In the genomic region with DNA sequence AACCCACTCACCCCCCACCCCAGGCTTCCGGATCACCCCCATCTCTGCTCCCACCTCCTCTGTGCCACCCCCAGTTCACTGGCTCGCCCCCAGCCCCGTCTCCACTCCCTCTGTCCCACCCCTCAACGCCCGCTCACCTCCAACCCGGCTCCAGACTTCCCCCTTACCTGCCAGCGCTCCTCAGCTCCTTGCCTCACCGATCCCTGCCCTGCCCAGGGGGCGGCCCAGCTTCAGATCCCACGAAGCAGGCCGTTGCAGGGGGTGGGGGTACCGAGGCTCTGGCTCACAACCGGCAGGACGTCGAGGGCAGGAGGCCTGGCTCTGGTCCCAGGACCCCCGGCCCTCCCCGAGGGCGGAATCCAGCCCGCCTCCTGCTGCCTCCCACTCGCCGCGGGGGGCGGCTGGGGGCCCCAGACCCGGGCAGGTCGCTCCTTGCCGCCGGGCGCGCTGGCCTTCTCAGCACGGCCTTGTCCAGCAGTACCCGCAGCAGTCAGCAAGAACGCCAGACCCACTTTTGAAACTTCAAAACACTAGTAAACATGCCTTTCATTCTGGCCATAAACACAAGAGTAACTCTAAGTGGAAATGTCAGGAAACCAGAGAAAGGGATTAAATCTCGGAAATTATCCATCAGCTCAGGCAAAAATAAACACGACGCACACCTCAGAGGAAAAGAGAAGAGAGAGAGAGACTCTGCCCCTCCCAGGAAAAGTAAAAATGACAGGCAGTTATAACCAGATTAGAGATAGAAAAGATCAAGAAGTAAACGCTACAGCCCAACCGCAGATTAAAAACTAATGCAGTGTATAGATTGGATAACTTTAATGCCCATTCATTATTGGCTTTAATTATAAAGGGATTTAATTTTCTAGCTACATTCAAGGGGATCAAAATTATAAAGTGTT, we compare ENCODE assay signal across 1 cellular context.
A peak's percentile ranks its signal among the peaks of the same experiment; 100 is the strongest.
TF ChIP-seq lines count a peak whose summit lies in the region.

No MANE protein-coding gene starts in this region.

TF ChIP-seq in K562, 482 proteins besides CTCF, POLR2A, EP300 and RAD21 (continued from another document and continues in another):
- TF ChIP-seq MITF (IDR thresholded peaks at IDR 0.05) (no peak), CCAR2 (IDR thresholded peaks at IDR 0.05; ENCODE audit: low read depth, low read length) (no peak), ZNF274 (IDR thresholded peaks at IDR 0.05; ENCODE audit: borderline replicate concordance, low read depth, low read length) (no peak), ZNF134 (CRISPR knock-in tag; conservative IDR thresholded peaks at IDR 0.05) (no peak), BDP1 (IDR thresholded peaks at IDR 0.05; ENCODE audit: insufficient read depth, insufficient read length) (no peak), ZNF586 (CRISPR knock-in tag; conservative IDR thresholded peaks at IDR 0.05) (no peak), KAT7 (CRISPR knock-in tag; IDR thresholded peaks at IDR 0.05; ENCODE audit: borderline replicate concordance) (0 out of 2 replicates have a peak, but pooled peaks have one; percentile 34), SMARCA4 (IDR thresholded peaks at IDR 0.05) (peak; percentile 19; the same call in 1 of the 2 replicates), IRF1 (CRISPR knock-in tag; IDR thresholded peaks at IDR 0.05; ENCODE audit: borderline replicate concordance) (no peak), SP2 (IDR thresholded peaks at IDR 0.05; ENCODE audit: extremely low read depth, low read depth, low read length, poor library complexity, severe bottlenecking) (no peak), ZFPM2 (CRISPR knock-in tag; IDR thresholded peaks at IDR 0.05) (no peak), MAFK (IDR thresholded peaks at IDR 0.05; ENCODE audit: low read length) (no peak), ZNF318 (IDR thresholded peaks at IDR 0.05; ENCODE audit: borderline replicate concordance in 1 of 2, low read depth in 1 of 2) (no peak), ZNF184 (CRISPR knock-in tag; IDR thresholded peaks at IDR 0.05) (no peak), ZBTB26 (CRISPR knock-in tag; IDR thresholded peaks at IDR 0.05) (no peak), PHTF2 (CRISPR knock-in tag; IDR thresholded peaks at IDR 0.05) (no peak), ELF1 (tag; IDR thresholded peaks at IDR 0.05) (no peak), RCOR1 (IDR thresholded peaks at IDR 0.05; ENCODE audit: borderline replicate concordance in 1 of 2, low read depth in 2 of 2, low read length in 2 of 2) (peak in 1 of 2 experiments; percentile 41; a peak in 1 of 4 replicates), MYC (IDR thresholded peaks at IDR 0.05; ENCODE audit: low read depth, low read length) (no peak), MYC (CRISPR knock-in tag; IDR thresholded peaks at IDR 0.05; ENCODE audit: borderline replicate concordance, low read depth) (no peak), ZNF785 (CRISPR knock-in tag; IDR thresholded peaks at IDR 0.05) (no peak), CSDE1 (IDR thresholded peaks at IDR 0.05) (no peak), ZNF75A (CRISPR knock-in tag; IDR thresholded peaks at IDR 0.05) (no peak), REST (CRISPR knock-in tag; IDR thresholded peaks at IDR 0.05; ENCODE audit: low read depth) (0 out of 2 replicates have a peak, but pooled peaks have one; percentile 33), SRSF7 (optimal IDR thresholded peaks at IDR 0.05; ENCODE audit: low read depth, low read length) (no peak), MAFF (IDR thresholded peaks at IDR 0.05; ENCODE audit: low read length) (no peak), ZKSCAN1 (IDR thresholded peaks at IDR 0.05; ENCODE audit: low read depth, low read length) (no peak), ZNF583 (CRISPR knock-in tag; IDR thresholded peaks at IDR 0.05) (no peak), SMAD3 (CRISPR knock-in tag; conservative IDR thresholded peaks at IDR 0.05) (no peak), ZNF212 (CRISPR knock-in tag; IDR thresholded peaks at IDR 0.05) (no peak), ZNF324 (CRISPR knock-in tag; IDR thresholded peaks at IDR 0.05) (no peak), KDM2B (CRISPR knock-in tag; IDR thresholded peaks at IDR 0.05) (no peak), CHD2 (IDR thresholded peaks at IDR 0.05; ENCODE audit: low read depth, low read length) (no peak), TGIF2 (CRISPR knock-in tag; IDR thresholded peaks at IDR 0.05) (no peak), MCM3 (IDR thresholded peaks at IDR 0.05) (no peak), ZNF143 (CRISPR knock-in tag; IDR thresholded peaks at IDR 0.05) (no peak), KAT2B (IDR thresholded peaks at IDR 0.05; ENCODE audit: low read depth, low read length) (no peak)
- TF ChIP-seq, protein P1, sequence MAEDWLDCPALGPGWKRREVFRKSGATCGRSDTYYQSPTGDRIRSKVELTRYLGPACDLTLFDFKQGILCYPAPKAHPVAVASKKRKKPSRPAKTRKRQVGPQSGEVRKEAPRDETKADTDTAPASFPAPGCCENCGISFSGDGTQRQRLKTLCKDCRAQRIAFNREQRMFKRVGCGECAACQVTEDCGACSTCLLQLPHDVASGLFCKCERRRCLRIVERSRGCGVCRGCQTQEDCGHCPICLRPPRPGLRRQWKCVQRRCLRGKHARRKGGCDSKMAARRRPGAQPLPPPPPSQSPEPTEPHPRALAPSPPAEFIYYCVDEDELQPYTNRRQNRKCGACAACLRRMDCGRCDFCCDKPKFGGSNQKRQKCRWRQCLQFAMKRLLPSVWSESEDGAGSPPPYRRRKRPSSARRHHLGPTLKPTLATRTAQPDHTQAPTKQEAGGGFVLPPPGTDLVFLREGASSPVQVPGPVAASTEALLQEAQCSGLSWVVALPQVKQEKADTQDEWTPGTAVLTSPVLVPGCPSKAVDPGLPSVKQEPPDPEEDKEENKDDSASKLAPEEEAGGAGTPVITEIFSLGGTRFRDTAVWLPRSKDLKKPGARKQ (CRISPR knock-in tag; IDR thresholded peaks at IDR 0.05), result no peak
- TF ChIP-seq, protein P2, sequence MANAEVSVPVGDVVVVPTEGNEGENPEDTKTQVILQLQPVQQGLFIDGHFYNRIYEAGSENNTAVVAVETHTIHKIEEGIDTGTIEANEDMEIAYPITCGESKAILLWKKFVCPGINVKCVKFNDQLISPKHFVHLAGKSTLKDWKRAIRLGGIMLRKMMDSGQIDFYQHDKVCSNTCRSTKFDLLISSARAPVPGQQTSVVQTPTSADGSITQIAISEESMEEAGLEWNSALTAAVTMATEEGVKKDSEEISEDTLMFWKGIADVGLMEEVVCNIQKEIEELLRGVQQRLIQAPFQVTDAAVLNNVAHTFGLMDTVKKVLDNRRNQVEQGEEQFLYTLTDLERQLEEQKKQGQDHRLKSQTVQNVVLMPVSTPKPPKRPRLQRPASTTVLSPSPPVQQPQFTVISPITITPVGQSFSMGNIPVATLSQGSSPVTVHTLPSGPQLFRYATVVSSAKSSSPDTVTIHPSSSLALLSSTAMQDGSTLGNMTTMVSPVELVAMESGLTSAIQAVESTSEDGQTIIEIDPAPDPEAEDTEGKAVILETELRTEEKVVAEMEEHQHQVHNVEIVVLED (CRISPR knock-in tag; IDR thresholded peaks at IDR 0.05), result no peak
- TF ChIP-seq, protein P3, sequence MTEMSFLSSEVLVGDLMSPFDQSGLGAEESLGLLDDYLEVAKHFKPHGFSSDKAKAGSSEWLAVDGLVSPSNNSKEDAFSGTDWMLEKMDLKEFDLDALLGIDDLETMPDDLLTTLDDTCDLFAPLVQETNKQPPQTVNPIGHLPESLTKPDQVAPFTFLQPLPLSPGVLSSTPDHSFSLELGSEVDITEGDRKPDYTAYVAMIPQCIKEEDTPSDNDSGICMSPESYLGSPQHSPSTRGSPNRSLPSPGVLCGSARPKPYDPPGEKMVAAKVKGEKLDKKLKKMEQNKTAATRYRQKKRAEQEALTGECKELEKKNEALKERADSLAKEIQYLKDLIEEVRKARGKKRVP (CRISPR knock-in tag; IDR thresholded peaks at IDR 0.05), result no peak
